In the genomic region with DNA sequence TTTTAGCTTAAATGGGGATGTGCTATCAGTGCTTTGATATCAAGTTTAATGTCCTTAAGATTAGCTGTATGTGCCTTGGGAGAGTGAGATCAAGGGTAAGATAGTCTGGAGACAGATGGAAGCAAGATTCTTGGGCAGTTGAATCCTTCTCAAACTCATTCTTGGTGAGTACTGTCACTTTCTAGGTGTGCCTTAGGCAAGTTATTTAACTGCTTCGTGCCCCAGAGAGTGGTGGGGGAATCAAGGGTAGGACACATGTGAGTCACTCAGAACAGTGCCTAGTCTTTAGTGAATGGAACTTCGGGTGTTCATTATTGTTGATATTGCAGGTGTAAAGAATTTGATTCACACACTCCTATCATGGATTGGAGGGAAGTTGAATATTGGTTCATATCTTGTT, we compare ENCODE assay signal across 21 cellular contexts.
"Had no signal": no experiment of that assay in that cellular context is flagged by ENCODE, and none has a peak within 500 bp of the region (broad histone marks: within the 10 kb centered on the region; RNA-seq: fewer than 3 reads in every experiment).

No MANE protein-coding gene starts in this region.

- H3K4me1 ChIP-seq: SJCRH30 had no signal

- ATAC-seq: activated CD4-positive, CD25-positive, alpha-beta regulatory T cell treated with anti-CD3 and anti-CD28 coated beads, Interleukin-2, amount 50 U/mL, for 24 hours; activated CD8-positive, alpha-beta T cell treated with anti-CD3 and anti-CD28 coated beads, Interleukin-2, amount 10 ng/mL, durations not matched to agents 7 days and 5 days; Panc1 had no signal

- H3K27ac ChIP-seq: SJCRH30 had no signal

- H3K27me3 ChIP-seq: SJCRH30 had no signal

- H3K4me3 ChIP-seq: SJCRH30 had no signal

- H3K9me3 ChIP-seq: SJCRH30 had no signal

- H3K36me3 ChIP-seq: SJCRH30 had no signal

- DNase-seq: activated CD4-positive, alpha-beta T cell treated with anti-CD3 and anti-CD28 coated beads for 4 hours; activated CD8-positive, alpha-beta T cell treated with anti-CD3 and anti-CD28 coated beads, Interleukin-2, amount 10 ng/mL, durations not matched to agents 7 days and 5 days; activated effector memory CD4-positive, alpha-beta T cell treated with Interleukin-2 at 50 U/mL for 16 hours; activated naive CD4-positive, alpha-beta T cell; activated T-cell treated with anti-CD3 and anti-CD28 coated beads, Interleukin-2, amount 50 U/mL, for 24 hours; aorta; Kasumi-1; KBM-7; NCI-H1048; NCI-H146; NCI-H1930; NCI-H2171; NCI-H2227 treated with DMSO at 0.1 percent for 48 hours; NCI-H446 treated with DMSO at 0.1 percent for 48 hours; NCI-H524 treated with DMSO at 0.1 percent for 48 hours; NCI-H774; Right ventricle myocardium superior; RPMI8226; SJCRH30 had no signal
